ENCODE assay signal across 19 cellular contexts in the genomic region with DNA sequence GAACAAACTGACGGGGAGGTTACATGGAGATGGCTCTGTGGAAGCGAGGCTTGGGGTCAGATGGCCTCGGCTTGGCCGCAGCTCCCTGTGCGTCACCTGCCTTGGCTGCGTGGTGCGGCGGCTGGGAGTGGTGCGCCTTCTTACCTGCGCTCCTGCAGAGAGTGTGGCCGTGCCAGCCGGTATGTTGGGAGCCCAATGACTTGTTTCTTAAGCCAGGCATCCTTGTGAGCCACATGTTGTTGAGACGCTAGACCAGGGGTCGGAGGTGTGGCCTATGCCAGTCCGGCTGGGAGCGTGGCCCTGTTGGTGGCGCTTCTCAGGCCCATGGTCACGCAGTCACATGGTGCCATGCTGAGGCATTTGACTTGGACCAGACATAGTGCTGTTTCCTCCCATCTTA. TPM values are rescaled to one million over a fixed set of nuclear protein-coding genes. Genes with fewer than 3 reads are reported as not detected.
DNase-seq lines count a peak whose midpoint lies in the region; ATAC-seq and TF ChIP-seq lines count a peak whose summit lies in the region.
"Had no signal": no experiment of that assay in that cellular context is flagged by ENCODE, and none has a peak within 500 bp of the region (broad histone marks: within the 10 kb centered on the region; RNA-seq: fewer than 3 reads in every experiment).

No MANE protein-coding gene starts in this region.

- H3K4me3 ChIP-seq in gastroesophageal sphincter = no peak overlapping the region
- no peak overlapping the region for H3K4me3 ChIP-seq in lower lobe of right lung
- H3K4me3 ChIP-seq in tibial artery = no peak overlapping the region
- H3K4me3 ChIP-seq: stomach, transverse colon had no signal

- intact Hi-C loops in lower lobe of right lung (cut with DNase I) = no loop called here
- intact Hi-C loops in tibial artery (cut with DNase I; ENCODE audit: low total_unique reads) = loop anchor here (2.0 to 5.0 kb wide), 2 partner anchors 102 to 178 kb away; no protein-coding TSS in a partner anchor

- TF ChIP-seq POLR2A in gastroesophageal sphincter (IDR thresholded peaks at IDR 0.05) = no peak

- no peaks in the 10 kb centered on the region for H3K27me3 ChIP-seq in gastroesophageal sphincter
- H3K27me3 ChIP-seq in lower lobe of right lung (ENCODE audit: low read depth) = no peaks in the 10 kb centered on the region
- no peaks in the 10 kb centered on the region for H3K27me3 ChIP-seq in tibial artery
- H3K27me3 ChIP-seq: stomach, transverse colon had no signal

- 20% methylated on average over 1 of the region's 18 CpGs; no CpG with 5 or more reads in 1 of the 2 donors for WGBS in gastroesophageal sphincter (ENCODE audit: low coverage in 1 of 2), 2 donors

- H3K9me3 ChIP-seq in T-helper 17 cell (ENCODE audit: control insufficient read depth, low read length, poor library complexity, severe bottlenecking) (no peaks in the 10 kb centered on the region), gastroesophageal sphincter (no peaks in the 10 kb centered on the region), lower lobe of right lung (no peaks in the 10 kb centered on the region), tibial artery (no peaks in the 10 kb centered on the region)
- H3K9me3 ChIP-seq: Caco-2, SK-N-SH, stomach, transverse colon had no signal

- no peak overlapping the region for H3K4me3 Mint-ChIP-seq in T-helper 17 cell
- H3K4me3 Mint-ChIP-seq: activated naive CD8-positive, alpha-beta T cell treated with anti-CD3 and anti-CD28 coated beads, Interleukin-2, amount 50 U/mL, for 24 hours had no signal

- H3K27ac ChIP-seq in gastroesophageal sphincter = peak overlapping the region; percentile 7 to 75 (median 61)
- H3K27ac ChIP-seq in lower lobe of right lung = peak overlapping the region; percentile 1
- H3K27ac ChIP-seq in tibial artery = peak overlapping the region; percentile 93 to 96
- H3K27ac ChIP-seq: C4-2B had no signal

- no peak for TF ChIP-seq EP300 in gastroesophageal sphincter (IDR thresholded peaks at IDR 0.05)

- no peaks in the 10 kb centered on the region for H3K27me3 Mint-ChIP-seq in T-helper 17 cell
- H3K27me3 Mint-ChIP-seq: activated naive CD8-positive, alpha-beta T cell treated with anti-CD3 and anti-CD28 coated beads, Interleukin-2, amount 50 U/mL, for 24 hours; progenitor cell of endocrine pancreas had no signal

- no peak for DNase-seq in T-helper 17 cell
- peak; percentile 46 for DNase-seq in lower lobe of right lung
- peak in 1 of 2 donors; percentile 82 for DNase-seq in tibial artery
- DNase-seq in DMS79 (lab: John Stamatoyannopoulos, UW) = no peak
- DNase-seq in NCI-H2196 (lab: John Stamatoyannopoulos, UW; ENCODE audit: unreplicated experiment) = no peak
- no peak for DNase-seq in cerebellar nuclear complex (lab: John Stamatoyannopoulos, UW)
- DNase-seq: activated gamma-delta T cell, GF-D8, NCI-H2081 treated with DMSO at 0.1 percent for 48 hours, NCI-H774 had no signal

- no peak for TF ChIP-seq CTCF in gastroesophageal sphincter (IDR thresholded peaks at IDR 0.05)
- TF ChIP-seq CTCF in lower lobe of right lung (IDR thresholded peaks at IDR 0.05) = no peak
- no peak for TF ChIP-seq CTCF in tibial artery (IDR thresholded peaks at IDR 0.05)

- peaks cover 2% of the 10 kb centered on the region for H3K36me3 Mint-ChIP-seq in T-helper 17 cell (ENCODE audit: low read depth)

- peaks cover 0 to 33% of the 10 kb centered on the region in 2 donors for H3K36me3 ChIP-seq in gastroesophageal sphincter
- H3K36me3 ChIP-seq in lower lobe of right lung = peaks cover 26% of the 10 kb centered on the region
- H3K36me3 ChIP-seq in tibial artery = peaks cover 0 to 20% (median 8%) of the 10 kb centered on the region in 3 donors
- H3K36me3 ChIP-seq: transverse colon had no signal

- ATAC-seq in T-helper 17 cell (no peak), gastroesophageal sphincter (peak; percentile 13), lower lobe of right lung (no peak)

- peaks cover 9% of the 10 kb centered on the region for H3K4me1 Mint-ChIP-seq in T-helper 17 cell

- H3K4me1 ChIP-seq in gastroesophageal sphincter (peaks cover 0 to 51% (median 18%) of the 10 kb centered on the region in 3 donors), lower lobe of right lung (peaks cover 12% of the 10 kb centered on the region), tibial artery (peaks cover 5 to 86% (median 72%) of the 10 kb centered on the region in 4 donors)

- peak overlapping the region; percentile 34 for H3K27ac Mint-ChIP-seq in T-helper 17 cell
- H3K27ac Mint-ChIP-seq: activated naive CD8-positive, alpha-beta T cell treated with anti-CD3 and anti-CD28 coated beads, Interleukin-2, amount 50 U/mL, for 24 hours; progenitor cell of endocrine pancreas had no signal

RNA-seq across cellular contexts. Expression of a gene that starts 10.5 kb away (rescaled TPM):
- total RNA-seq in T-helper 17 cell = 10 to 100 TPM; 14.0 to 15.4 TPM
- 10 to 100 TPM; 15.7 to 53.9 (median 36.4) TPM for total RNA-seq in gastroesophageal sphincter
- 15.7 TPM for total RNA-seq in lower lobe of right lung

RNA-seq across cellular contexts. Expression of a gene that starts 29.7 kb away (rescaled TPM):
- total RNA-seq in T-helper 17 cell = 100 to 1,000 TPM; 248 to 359 TPM
- 100 to 1,000 TPM in 1 of 4 donors, 10 to 100 TPM in 3; 10.4 to 112 (median 41.4) TPM for total RNA-seq in gastroesophageal sphincter
- total RNA-seq in lower lobe of right lung = 468 TPM
- total RNA-seq: RPMI7951 had no signal

Comparison
In these comparisons a context has a peak if more than half of its experiments do, and no peak if none do; other contexts are left out.
1. H3K27ac ChIP-seq: peak in every context shown above with its lines; median percentile 94 in tibial artery; 61 in gastroesophageal sphincter; 1 in lower lobe of right lung.